Comparison of ENCODE assay signal across 9 cellular contexts in the genomic region with DNA sequence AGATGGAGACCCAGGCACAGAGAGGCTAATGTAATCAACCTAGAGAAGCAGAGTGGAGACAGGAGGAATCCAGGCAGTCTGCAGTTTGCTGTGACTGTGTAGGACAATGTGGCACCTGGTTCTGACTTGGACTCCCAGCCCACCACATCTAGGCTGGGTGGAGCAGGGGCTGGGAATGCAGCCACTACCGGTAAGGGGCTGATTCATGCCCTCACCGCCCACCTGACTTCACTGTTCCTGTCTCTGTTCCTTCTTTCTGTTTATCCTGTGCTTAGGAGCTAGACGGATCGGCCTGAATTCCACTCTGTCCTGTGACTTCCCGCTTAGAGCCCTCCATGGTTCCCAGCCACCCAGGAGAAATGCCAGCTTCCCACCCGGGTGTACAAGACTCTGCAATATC. TPM values are rescaled to one million over a fixed set of nuclear protein-coding genes. Genes with fewer than 3 reads are reported as not detected.
DNase-seq lines count a peak whose midpoint lies in the region; ATAC-seq, FAIRE-seq and TF ChIP-seq lines count a peak whose summit lies in the region.
"Had no signal": no experiment of that assay in that cellular context is flagged by ENCODE, and none has a peak within 500 bp of the region (broad histone marks: within the 10 kb centered on the region; RNA-seq: fewer than 3 reads in every experiment).

No MANE protein-coding gene starts in this region.

- no peak overlapping the region for H2BK120ac ChIP-seq in neuronal stem cell (ENCODE audit: low read depth, low read length)

- no peak for TF ChIP-seq CTCF in AG04450 (IDR thresholded peaks at IDR 0.05; ENCODE audit: low read depth, low read length)
- TF ChIP-seq CTCF in RWPE1 (conservative IDR thresholded peaks at IDR 0.05; ENCODE audit: low read depth) = no peak

- H2BK12ac ChIP-seq in neuronal stem cell (ENCODE audit: low read length) = peak overlapping the region; percentile 63

- POLR2A ChIA-PET in AG04450 (lab: Yijun Ruan, JAX) = interaction anchor here (2.7 kb wide), 1 partner anchor 33 kb away, joined by 20 read pairs; the partner anchor contains the start of gene SLC22A4
- POLR2A ChIA-PET in RWPE1 (lab: Yijun Ruan, JAX; ENCODE audit: low non-redundant PET) = interaction anchor here (0.6 to 1.5 kb wide), 3 partner anchors 9 to 34 kb away, joined by 3 read pairs; no protein-coding TSS in a partner anchor

- H3K27ac ChIP-seq in AG04450 (ENCODE audit: low read depth, low read length) (peak overlapping the region; percentile 99), RWPE1 (peak overlapping the region; percentile 98), neuronal stem cell (replicated peaks; ENCODE audit: low read length) (no peak overlapping the region)
- H3K27ac ChIP-seq: VCaP had no signal

- no peak for FAIRE-seq in GM12891 (lab: Jason Lieb, UNC)

- H3K18ac ChIP-seq in neuronal stem cell (ENCODE audit: low read length) = peak overlapping the region; percentile 82

- H3K79me1 ChIP-seq in neuronal stem cell (ENCODE audit: low read depth, low read length) = no peaks in the 10 kb centered on the region

- H3K14ac ChIP-seq in neuronal stem cell (ENCODE audit: low read length) = no peak overlapping the region

- H2BK5ac ChIP-seq in neuronal stem cell (ENCODE audit: low read length) = peak overlapping the region; percentile 77

- DNase-seq in AG04450 (ENCODE audit: low read depth, low spot score) = no peak
- peak; percentile 48 for DNase-seq in RWPE1 (ENCODE audit: low spot score)
- DNase-seq in ecto neural progenitor cell (ENCODE audit: low spot score) = peak; percentile 29
- DNase-seq in neuronal stem cell (ENCODE audit: low spot score) = no peak
- no peak for DNase-seq in RKO (ENCODE audit: low spot score)
- DNase-seq in GM12891 (ENCODE audit: insufficient read length, low spot score) = no peak

- H3K4me3 ChIP-seq in AG04450 (ENCODE audit: low read depth, low read length) (peak overlapping the region; percentile 81), neuronal stem cell (ENCODE audit: low read length in 2 of 2) (no peak overlapping the region)

- H3K23ac ChIP-seq in neuronal stem cell (ENCODE audit: low read depth, low read length, poor library complexity) = no peak overlapping the region

- no peak overlapping the region for H3K4me2 ChIP-seq in neuronal stem cell (ENCODE audit: insufficient read depth, low read length, poor library complexity, severe bottlenecking)

- no peak overlapping the region for H4K8ac ChIP-seq in neuronal stem cell (ENCODE audit: low read depth, low read length)

- peak overlapping the region; percentile 32 for H3K4ac ChIP-seq in neuronal stem cell (ENCODE audit: low read length)

- no peak overlapping the region for H4K91ac ChIP-seq in neuronal stem cell (ENCODE audit: low read depth, low read length, poor library complexity)

- H3K27me3 ChIP-seq in AG04450 (ENCODE audit: control insufficient read depth, insufficient read depth, low read length) (no peaks in the 10 kb centered on the region), neuronal stem cell (ENCODE audit: control insufficient read depth in 3 of 3, insufficient read depth in 3 of 3, low read depth in 1 of 3, low read length in 3 of 3) (peaks cover 0 to 35% (median 3%) of the 10 kb centered on the region in 3 experiments)

- WGBS in neuronal stem cell (ENCODE audit: extremely low coverage in 2 of 2, insufficient read length in 2 of 2, insufficient replicate concordance in 1 of 2), 2 donors = no CpG with 5 or more reads among the region's 6 CpGs

- H3K36me3 ChIP-seq in neuronal stem cell (replicated peaks in 1 of 2; ENCODE audit: control insufficient read depth in 2 of 2, insufficient read depth in 2 of 2, low read length in 2 of 2) = peaks cover 0 to 3% of the 10 kb centered on the region in 2 donors

- peak overlapping the region; percentile 39 for H3K9ac ChIP-seq in neuronal stem cell (ENCODE audit: low read depth, low read length, poor library complexity)

- H2AK5ac ChIP-seq in neuronal stem cell (ENCODE audit: low read depth, low read length) = peak overlapping the region; percentile 10

- H3K9me3 ChIP-seq in AG04450 (ENCODE audit: control insufficient read depth, insufficient read depth, low read length) (no peaks in the 10 kb centered on the region; the same call in 1 of the 2 replicates), neuronal stem cell (replicated peaks in 1 of 2; ENCODE audit: control insufficient read depth in 2 of 2, insufficient read depth in 1 of 2, low read depth in 1 of 2, low read length in 2 of 2) (no peaks in the 10 kb centered on the region)

- peaks cover 0 to 41% of the 10 kb centered on the region in 2 donors for H3K4me1 ChIP-seq in neuronal stem cell (ENCODE audit: control insufficient read depth in 2 of 2, insufficient read depth in 1 of 2, low read depth in 1 of 2, low read length in 2 of 2)

- no peak for TF ChIP-seq POLR2A in GM12891 (IDR thresholded peaks at IDR 0.05; ENCODE audit: low read depth, low read length)

- ATAC-seq in GM21723 (IDR thresholded peaks at IDR 0.05; ENCODE audit: unreplicated experiment) (no peak), HG02970 (IDR thresholded peaks at IDR 0.05; ENCODE audit: low FRiP score, unreplicated experiment) (no peak)

- H2AFZ ChIP-seq in neuronal stem cell (ENCODE audit: low read length) = peak overlapping the region; percentile 64

- CTCF ChIA-PET in AG04450 (lab: Charles Lee) = interaction anchor here (0.9 to 9.7 kb wide), 2 partner anchors 21 to 69 kb away, joined by 4 to 55 read pairs; no protein-coding TSS in a partner anchor
- CTCF ChIA-PET in RWPE1 (lab: Yijun Ruan, JAX) = interaction anchor here (0.6 to 3.1 kb wide), 3 partner anchors 12 to 64 kb away, joined by 4 to 20 read pairs (median 16); no protein-coding TSS in a partner anchor

- peak overlapping the region; percentile 53 for H2BK15ac ChIP-seq in neuronal stem cell (ENCODE audit: low read length)

TF ChIP-seq in GM12891, 5 proteins besides CTCF, POLR2A, EP300 and RAD21:
- no peak for TF ChIP-seq TAF1 (IDR thresholded peaks at IDR 0.05; ENCODE audit: low read depth, low read length)
- no peak for TF ChIP-seq SPI1 (IDR thresholded peaks at IDR 0.05; ENCODE audit: low read depth, low read length)
- no peak for TF ChIP-seq PAX5 (IDR thresholded peaks at IDR 0.05; ENCODE audit: insufficient read depth, low read length, severe bottlenecking)
- TF ChIP-seq POU2F2 (IDR thresholded peaks at IDR 0.05; ENCODE audit: low read depth, low read length) = no peak
- no peak for TF ChIP-seq POLR2AphosphoS5 (IDR thresholded peaks at IDR 0.05; ENCODE audit: low read depth, low read length)

RNA-seq across cellular contexts. Expression of gene PDLIM4, which starts 2.6 kb away (rescaled TPM):
- polyA plus RNA-seq in AG04450 (2011; rRNA removed) = 43.4 and 64.2 TPM in 2 replicates
- polyA minus RNA-seq in AG04450 (2011; rRNA and poly(A)+ RNA removed) = 52.0 and 86.8 TPM in 2 replicates
- polyA plus RNA-seq in neuronal stem cell (2013, experiment 1 of 2) = 20.0 TPM
- 18.6 TPM for polyA plus RNA-seq in neuronal stem cell (2013, experiment 2 of 2)
- 0.74 TPM for polyA plus RNA-seq in GM12891 (2012; ENCODE audit: low read depth, missing spikeins)

RNA-seq across cellular contexts. Expression of gene P4HA2, which starts 32.4 kb away (rescaled TPM):
- polyA plus RNA-seq in AG04450 (2011; rRNA removed) = 178 and 186 TPM in 2 replicates
- polyA minus RNA-seq in AG04450 (2011; rRNA and poly(A)+ RNA removed) = 114 and 128 TPM in 2 replicates
- polyA plus RNA-seq in neuronal stem cell (2013, experiment 1 of 2) = 2.9 TPM
- polyA plus RNA-seq in neuronal stem cell (2013, experiment 2 of 2) = 2.7 TPM
- 17.0 TPM for polyA plus RNA-seq in GM12891 (2012; ENCODE audit: low read depth, missing spikeins)

RNA-seq across cellular contexts. Expression of gene SLC22A4, which starts 34.1 kb away (rescaled TPM):
- 3.0 and 3.1 TPM in 2 replicates for polyA plus RNA-seq in AG04450 (2011; rRNA removed)
- 2.4 and 2.5 TPM in 2 replicates for polyA minus RNA-seq in AG04450 (2011; rRNA and poly(A)+ RNA removed)
- 0.10 TPM for polyA plus RNA-seq in neuronal stem cell (2013, experiment 1 of 2)
- 0.06 TPM for polyA plus RNA-seq in neuronal stem cell (2013, experiment 2 of 2)
- polyA plus RNA-seq in GM12891 (2012; ENCODE audit: low read depth, missing spikeins) = not detected

Comparison
In these comparisons a context has a peak if more than half of its experiments do, and no peak if none do; other contexts are left out.
1. DNase-seq: peak in RWPE1 (single experiment) and ecto neural progenitor cell (single experiment); none in AG04450 (single experiment), neuronal stem cell (single experiment), RKO (single experiment) and GM12891 (single experiment).